12 cellular contexts compared by ENCODE assay signal in the genomic region with DNA sequence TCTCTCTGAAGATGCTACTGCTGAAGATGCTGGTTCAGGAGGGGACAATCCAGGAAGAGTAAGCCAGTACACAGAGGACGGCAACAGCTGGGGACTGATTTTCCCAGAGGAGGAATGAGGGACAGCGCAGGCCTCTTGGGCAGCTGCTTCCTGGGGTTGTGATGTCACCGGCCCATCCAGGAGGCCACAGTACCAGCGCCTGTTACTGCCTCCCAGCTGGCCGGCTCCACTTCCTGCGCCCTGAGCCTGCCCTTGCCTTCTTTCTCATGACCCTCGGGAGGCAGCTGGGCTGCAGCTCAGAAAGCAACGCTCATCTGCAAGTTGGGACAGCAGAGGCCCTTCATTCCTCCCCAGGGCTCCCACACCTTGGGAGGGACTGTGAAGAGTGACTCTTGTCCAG. TPM values are rescaled to one million over a fixed set of nuclear protein-coding genes. Genes with fewer than 3 reads are reported as not detected.
DNase-seq lines count a peak whose midpoint lies in the region; ATAC-seq and TF ChIP-seq lines count a peak whose summit lies in the region.
"Had no signal": no experiment of that assay in that cellular context is flagged by ENCODE, and none has a peak within 500 bp of the region (broad histone marks: within the 10 kb centered on the region; RNA-seq: fewer than 3 reads in every experiment).

No MANE protein-coding gene starts in this region.

- DNase-seq in AG04450 (ENCODE audit: low read depth, low spot score) (peak; percentile 50), SJCRH30 (peak; percentile 99), fibroblast of mammary gland (ENCODE audit: low read depth) (peak; percentile 31), naive B cell (no peak), MM.1S (no peak)
- no peak for DNase-seq in central memory CD4-positive, alpha-beta T cell
- no peak for DNase-seq in activated naive CD4-positive, alpha-beta T cell treated with anti-CD3 and anti-CD28 coated beads, Interleukin-2, amount 10 ng/mL, durations not matched to agents 7 days and 5 days
- DNase-seq: activated CD8-positive, alpha-beta memory T cell treated with anti-CD3 and anti-CD28 coated beads, Interleukin-2, amount 50 U/mL, for 4 hours; effector CD4-positive, alpha-beta T cell; mammary epithelial cell; MG63 had no signal

- H3K4me3 Mint-ChIP-seq in naive B cell = peak overlapping the region in 2 of 8 donors; percentile 62 to 75
- H3K4me3 Mint-ChIP-seq in activated naive CD4-positive, alpha-beta T cell treated with anti-CD3 and anti-CD28 coated beads, Interleukin-2, amount 10 ng/mL, durations not matched to agents 7 days and 5 days = no peak overlapping the region

- H3K36me3 ChIP-seq in SJCRH30 (no peaks in the 10 kb centered on the region), MM.1S (replicated peaks; ENCODE audit: insufficient read depth, low read length) (no peaks in the 10 kb centered on the region)
- H3K36me3 ChIP-seq: MG63 had no signal

- peak overlapping the region; percentile 70 for H3K27ac ChIP-seq in AG04450 (ENCODE audit: low read depth, low read length)
- H3K27ac ChIP-seq in SJCRH30 = peak overlapping the region; percentile 90
- no peak overlapping the region for H3K27ac ChIP-seq in MM.1S (ENCODE audit: low read length)

- no peak overlapping the region for H3K9ac ChIP-seq in MM.1S (ENCODE audit: low read length)

- POLR2A ChIA-PET in AG04450 (lab: Yijun Ruan, JAX) = interaction anchor here (0.5 to 1.2 kb wide), 4 partner anchors 9 to 119 kb away, joined by 3 to 11 read pairs (median 8); a partner anchor contains a TSS

- no peaks in the 10 kb centered on the region for H3K9me2 ChIP-seq in MM.1S (replicated peaks; ENCODE audit: insufficient read depth, low read length)

- H4K20me1 ChIP-seq in MM.1S (ENCODE audit: insufficient read depth, low read length) = no peaks in the 10 kb centered on the region

- H3K36me3 Mint-ChIP-seq in naive B cell = no peaks in the 10 kb centered on the region
- no peaks in the 10 kb centered on the region for H3K36me3 Mint-ChIP-seq in activated naive CD4-positive, alpha-beta T cell treated with anti-CD3 and anti-CD28 coated beads, Interleukin-2, amount 10 ng/mL, durations not matched to agents 7 days and 5 days

- peaks cover 35 to 81% (median 50%) of the 10 kb centered on the region in 3 donors for H3K4me1 Mint-ChIP-seq in naive B cell
- H3K4me1 Mint-ChIP-seq in activated naive CD4-positive, alpha-beta T cell treated with anti-CD3 and anti-CD28 coated beads, Interleukin-2, amount 10 ng/mL, durations not matched to agents 7 days and 5 days = peaks cover 36% of the 10 kb centered on the region

- peaks cover 11% of the 10 kb centered on the region for H3F3A ChIP-seq in MM.1S (ENCODE audit: insufficient read depth, low read length)

- no peaks in the 10 kb centered on the region for H3K9me3 Mint-ChIP-seq in naive B cell
- no peaks in the 10 kb centered on the region for H3K9me3 Mint-ChIP-seq in activated naive CD4-positive, alpha-beta T cell treated with anti-CD3 and anti-CD28 coated beads, Interleukin-2, amount 10 ng/mL, durations not matched to agents 7 days and 5 days

- H3K27me3 ChIP-seq in AG04450 (ENCODE audit: control insufficient read depth, insufficient read depth, low read length) (no peaks in the 10 kb centered on the region), SJCRH30 (no peaks in the 10 kb centered on the region), MM.1S (replicated peaks; ENCODE audit: insufficient read depth, low read length) (peaks cover 15% of the 10 kb centered on the region)
- H3K27me3 ChIP-seq: MG63 had no signal

- no peak overlapping the region for H2AFZ ChIP-seq in MM.1S (ENCODE audit: low read length)

- ATAC-seq in naive B cell (ENCODE audit: low read depth in 2 of 2) (no peak), GM21619 (IDR thresholded peaks at IDR 0.05; ENCODE audit: unreplicated experiment) (no peak)

- H3K4me1 ChIP-seq in SJCRH30 (peaks cover 42% of the 10 kb centered on the region), MM.1S (ENCODE audit: low read length) (peaks cover 19% of the 10 kb centered on the region)

- no peak for TF ChIP-seq CTCF in AG04450 (IDR thresholded peaks at IDR 0.05; ENCODE audit: low read depth, low read length)
- no peak for TF ChIP-seq CTCF in fibroblast of mammary gland (conservative IDR thresholded peaks at IDR 0.05; ENCODE audit: control insufficient read depth, insufficient read depth, low read depth, low read length)
- no peak for TF ChIP-seq CTCF in MM.1S (IDR thresholded peaks at IDR 0.05; ENCODE audit: low read length)

- no peaks in the 10 kb centered on the region for H3K27me3 Mint-ChIP-seq in naive B cell
- H3K27me3 Mint-ChIP-seq in activated naive CD4-positive, alpha-beta T cell treated with anti-CD3 and anti-CD28 coated beads, Interleukin-2, amount 10 ng/mL, durations not matched to agents 7 days and 5 days = peaks cover 9% of the 10 kb centered on the region

- H3K79me2 ChIP-seq in MM.1S (ENCODE audit: low read length) = no peaks in the 10 kb centered on the region

- H3K9me3 ChIP-seq in AG04450 (ENCODE audit: control insufficient read depth, insufficient read depth, low read length) (no peaks in the 10 kb centered on the region), SJCRH30 (replicated peaks) (no peaks in the 10 kb centered on the region), MM.1S (replicated peaks; ENCODE audit: insufficient read depth, low read length) (no peaks in the 10 kb centered on the region)
- H3K9me3 ChIP-seq: MG63 had no signal

- peak overlapping the region; percentile 38 to 97 (median 76) for H3K27ac Mint-ChIP-seq in naive B cell
- H3K27ac Mint-ChIP-seq in activated naive CD4-positive, alpha-beta T cell treated with anti-CD3 and anti-CD28 coated beads, Interleukin-2, amount 10 ng/mL, durations not matched to agents 7 days and 5 days = no peak overlapping the region

- CTCF ChIA-PET in AG04450 (lab: Charles Lee) = interaction anchor here (0.9 to 2.2 kb wide), 5 partner anchors 26 to 56 kb away, joined by 3 to 11 read pairs (median 4); no protein-coding TSS in a partner anchor
- CTCF ChIA-PET in activated naive CD4-positive, alpha-beta T cell treated with anti-CD3 and anti-CD28 coated beads, Interleukin-2, amount 10 ng/mL, durations not matched to agents 7 days and 5 days (lab: Charles Lee) = interaction anchor here (0.6 to 1.6 kb wide), 4 partner anchors 10 to 56 kb away, joined by 3 to 6 read pairs (median 4); no protein-coding TSS in a partner anchor

- H3K4me2 ChIP-seq in MM.1S (ENCODE audit: low read depth, low read length) = no peak overlapping the region

- H3K4me3 ChIP-seq in AG04450 (ENCODE audit: low read depth, low read length) (no peak overlapping the region), SJCRH30 (peak overlapping the region; percentile 25; the same call in 1 of the 2 replicates), fibroblast of mammary gland (ENCODE audit: control insufficient read depth, low read depth, low read length) (no peak overlapping the region), MM.1S (ENCODE audit: low read length) (no peak overlapping the region)
- H3K4me3 ChIP-seq: MG63 had no signal

RNA-seq across cellular contexts. Expression of a gene that starts 21.9 kb away (rescaled TPM):
- polyA plus RNA-seq in AG04450 (2011; rRNA removed) = 15.3 and 25.0 TPM in 2 replicates
- polyA minus RNA-seq in AG04450 (2011; rRNA and poly(A)+ RNA removed) = 27.0 and 45.8 TPM in 2 replicates
- 332 and 336 TPM in 2 replicates for total RNA-seq in SJCRH30 (2014; rRNA removed; shearing (Covaris generic))
- polyA plus RNA-seq in naive B cell (ENCODE audit: low read depth in 6 of 6) = 10 to 100 TPM; 23.9 to 52.0 (median 31.2) TPM

RNA-seq across cellular contexts. Expression of a gene that starts 50.2 kb away (rescaled TPM):
- polyA plus RNA-seq in AG04450 (2011; rRNA removed) (0.05 and 0.06 TPM in 2 replicates), naive B cell (ENCODE audit: low read depth in 6 of 6) (1 to 10 TPM in 2 of 6 donors, under 1 TPM in 4; 0.06 to 1.7 (median 0.46) TPM)
- 0.26 and 0.46 TPM in 2 replicates for polyA minus RNA-seq in AG04450 (2011; rRNA and poly(A)+ RNA removed)
- total RNA-seq in SJCRH30 (2014; rRNA removed; shearing (Covaris generic)) = 33.5 and 43.2 TPM in 2 replicates

Comparison
In these comparisons a context has a peak if more than half of its experiments do, and no peak if none do; other contexts are left out.
1. DNase-seq: peak in AG04450 (single experiment), SJCRH30 (2 of 2) and fibroblast of mammary gland (single experiment); none in naive B cell (single experiment), central memory CD4-positive, alpha-beta T cell (single experiment), activated naive CD4-positive, alpha-beta T cell treated with anti-CD3 and anti-CD28 coated beads, Interleukin-2, amount 10 ng/mL, durations not matched to agents 7 days and 5 days (single experiment) and MM.1S (single experiment).